30 cellular contexts compared by ENCODE assay signal in the genomic region with DNA sequence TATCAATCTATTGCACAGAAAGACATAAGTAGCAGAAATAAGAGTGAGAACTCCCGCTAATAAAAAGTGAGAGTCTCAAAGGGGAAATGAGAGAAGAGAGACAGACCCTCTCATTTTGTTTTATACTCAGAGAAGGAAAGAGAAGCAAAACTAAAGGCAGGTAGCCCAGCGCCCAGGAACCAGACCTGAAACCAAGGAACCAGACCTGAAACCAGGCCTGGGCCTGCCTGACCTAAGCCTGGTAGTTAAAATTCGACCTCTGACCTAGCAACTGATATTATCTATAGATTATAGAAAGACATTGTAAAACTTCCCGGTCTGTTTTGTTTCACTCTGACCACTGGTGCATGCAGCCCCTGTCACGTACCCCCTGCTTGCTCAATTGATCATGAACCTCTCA.
DNase-seq lines count a peak whose midpoint lies in the region; ATAC-seq, FAIRE-seq and TF ChIP-seq lines count a peak whose summit lies in the region.
"Had no signal": no experiment of that assay in that cellular context is flagged by ENCODE, and none has a peak within 500 bp of the region (broad histone marks: within the 10 kb centered on the region; RNA-seq: fewer than 3 reads in every experiment).

No MANE protein-coding gene starts in this region.

- H3K27ac ChIP-seq in GM12878 (ENCODE audit: control insufficient read depth, insufficient read depth) (no peak overlapping the region), colonic mucosa (no peak overlapping the region), prostate gland (no peak overlapping the region)
- H3K27ac ChIP-seq: A549, body of pancreas, HL-60, KMS-11, left lung, ovary, uterus had no signal

- H3K4me1 ChIP-seq in GM12878 (ENCODE audit: control insufficient read depth, insufficient read depth, low read length) (peaks cover 25% of the 10 kb centered on the region), colonic mucosa (no peaks in the 10 kb centered on the region), prostate gland (replicated peaks) (no peaks in the 10 kb centered on the region)
- H3K4me1 ChIP-seq: A549, body of pancreas, left lung, uterus had no signal

- no peak for TF ChIP-seq EP300 in GM12878 (IDR thresholded peaks at IDR 0.05; ENCODE audit: borderline replicate concordance in 1 of 2, control insufficient read depth in 1 of 2, low read depth in 2 of 2, low read length in 2 of 2)

- H4K20me1 ChIP-seq in GM12878 (ENCODE audit: control insufficient read depth, insufficient read depth) = no peaks in the 10 kb centered on the region

- peak; percentile 41 for FAIRE-seq in GM12891 (lab: Jason Lieb, UNC)
- peak; percentile 54 for FAIRE-seq in GM12878 (lab: Jason Lieb, UNC)
- FAIRE-seq: A549, H54, small intestine had no signal

- H3K4me3 ChIP-seq in GM12878 (no peak overlapping the region; the same call in 1 of the 2 replicates), colonic mucosa (no peak overlapping the region), prostate gland (no peak overlapping the region)
- H3K4me3 ChIP-seq: A549, body of pancreas, left lung, MG63, ovary, uterus had no signal

- no peak overlapping the region for H2AFZ ChIP-seq in GM12878 (ENCODE audit: control insufficient read depth, low read depth, low read length)

- ATAC-seq in GM19395 (IDR thresholded peaks at IDR 0.05; ENCODE audit: unreplicated experiment) (peak; percentile 50), HG02938 (IDR thresholded peaks at IDR 0.05; ENCODE audit: unreplicated experiment) (peak; percentile 36), GM12878 (peak; percentile 68)
- ATAC-seq: A549, body of pancreas, esophagus mucosa, left lung, PC-3, T-helper 17 cell had no signal

- H3K27me3 ChIP-seq in GM12878 (replicated peaks in 1 of 2; ENCODE audit: control insufficient read depth in 2 of 2, insufficient read depth in 2 of 2, low read length in 1 of 2) = no peaks in the 10 kb centered on the region
- H3K27me3 ChIP-seq in colonic mucosa = no peaks in the 10 kb centered on the region
- no peaks in the 10 kb centered on the region for H3K27me3 ChIP-seq in prostate gland (replicated peaks; ENCODE audit: insufficient read depth)
- H3K27me3 ChIP-seq: body of pancreas, left lung, MG63, ovary, uterus had no signal

- H3K4me2 ChIP-seq in GM12878 (ENCODE audit: control insufficient read depth, insufficient read depth) = peak overlapping the region; percentile 7; the same call in 1 of the 2 replicates
- H3K4me2 ChIP-seq: A549, KMS-11 had no signal

- H3K36me3 ChIP-seq in GM12878 (ENCODE audit: control insufficient read depth in 2 of 2, insufficient read depth in 2 of 2, low read length in 1 of 2) (no peaks in the 10 kb centered on the region), colonic mucosa (no peaks in the 10 kb centered on the region), prostate gland (no peaks in the 10 kb centered on the region)
- H3K36me3 ChIP-seq: left lung, MG63, ovary, uterus had no signal

- DNase-seq in GM12891 (ENCODE audit: insufficient read length, low spot score) = no peak
- DNase-seq in GM12878 (ENCODE audit: low read depth, low spot score) = peak; percentile 60
- no peak for DNase-seq in stimulated activated CD4-positive, alpha-beta T cell treated with anti-CD3 and anti-CD28 coated beads, Interleukin-12 subunit alpha, Interleukin-12 subunit beta, amount 100 ng/mL, for 4 hours
- DNase-seq in germinal center (ENCODE audit: low spot score) = no peak
- DNase-seq in colonic mucosa = no peak
- no peak for DNase-seq in prostate gland (ENCODE audit: low spot score)
- DNase-seq: activated CD4-positive, alpha-beta memory T cell treated with anti-CD3 and anti-CD28 coated beads for 36 hours; activated CD4-positive, CD25-positive, alpha-beta regulatory T cell treated with anti-CD3 and anti-CD28 coated beads, Interleukin-2, amount 50 U/mL, for 72 hours; activated naive CD4-positive, alpha-beta T cell treated with anti-CD3 and anti-CD28 coated beads, Interleukin-2, amount 50 U/mL, for 16 hours; body of pancreas; endodermal cell; left lung; mesenchymal stem cell; MG63; NCI-H1105 treated with DMSO at 0.1 percent for 48 hours; NCI-H187 treated with DMSO at 0.1 percent for 48 hours; NCI-H524; NK-92 treated with Interleukin-12 subunit alpha and Interleukin-12 subunit beta, amount 100 ng/mL, for 24 hours; ovary; PC-3; small intestine; T-helper 17 cell; uterus had no signal

- H3K79me2 ChIP-seq in GM12878 (ENCODE audit: control insufficient read depth, insufficient read depth, low read length) = no peaks in the 10 kb centered on the region

- H3K9ac ChIP-seq in GM12878 (ENCODE audit: control insufficient read depth, insufficient read depth, low read length) (no peak overlapping the region), colonic mucosa (ENCODE audit: low read depth in 2 of 2, low read length in 2 of 2) (no peak overlapping the region)
- H3K9ac ChIP-seq: KMS-11 had no signal

- BruUV-seq in GM12878 (replicated peaks; lab: Mats Ljungman, UMichigan) = no TSS peak

- intact Hi-C loops in GM12878 (cut with micrococcal nuclease; ENCODE audit: unreplicated experiment) (loop anchor here (2.0 to 5.0 kb wide), 3 partner anchors 37 to 57 kb away; no protein-coding TSS in a partner anchor), colonic mucosa (cut with DNase I) (no loop called here), prostate gland (cut with DNase I) (no loop called here)

- H3K9me3 ChIP-seq in GM12878 (replicated peaks; ENCODE audit: control insufficient read depth, insufficient read depth, low read length) = peaks cover 4% of the 10 kb centered on the region
- H3K9me3 ChIP-seq in colonic mucosa = no peaks in the 10 kb centered on the region
- H3K9me3 ChIP-seq in prostate gland = no peaks in the 10 kb centered on the region
- H3K9me3 ChIP-seq: A549, body of pancreas, left lung, MG63, ovary, uterus had no signal

- POLR2A ChIA-PET in GM12878 (lab: Charles Lee) = interaction anchor here (0.7 kb wide), 1 partner anchor 26 kb away, joined by 4 read pairs; no protein-coding TSS in a partner anchor

- WGBS in GM12878 (ENCODE audit: insufficient coverage, insufficient replicate concordance, low lambda C conversion rate, missing lambda C conversion rate) = 3% methylated on average over 5 of the region's 5 CpGs
- 87% methylated on average over 5 of the region's 5 CpGs for WGBS in prostate gland

- RAD21 ChIA-PET in GM12878 (lab: Charles Lee; ENCODE audit: unreplicated experiment) = no interaction called here

- in situ Hi-C loops in GM12878 (cut with MboI) = no loop called here

- no peak for TF ChIP-seq RAD21 in GM12878 (IDR thresholded peaks at IDR 0.05; ENCODE audit: insufficient read depth, low read depth, low read length)

- TF ChIP-seq POLR2A in GM12891 (IDR thresholded peaks at IDR 0.05; ENCODE audit: low read depth, low read length) (no peak), GM12878 (IDR thresholded peaks at IDR 0.05; ENCODE audit: low read depth, low read length) (no peak), prostate gland (IDR thresholded peaks at IDR 0.05) (no peak)

- SMC1A ChIA-PET in GM12878 (lab: Charles Lee; ENCODE audit: uncharacterized antibody, unreplicated experiment) = interaction anchor here (0.9 to 5.1 kb wide), 5 partner anchors 37 to 134 kb away, joined by 3 to 44 read pairs (median 4); no protein-coding TSS in a partner anchor

- no peak for TF ChIP-seq CTCF in GM12878 (IDR thresholded peaks at IDR 0.05 in 2 of 3, conservative IDR thresholded peaks at IDR 0.05 in 1 of 3; ENCODE audit: control insufficient read depth in 2 of 3, extremely low read depth in 1 of 3, insufficient read depth in 1 of 3, low read depth in 3 of 3, low read length in 3 of 3)
- TF ChIP-seq CTCF in colonic mucosa (IDR thresholded peaks at IDR 0.05) = no peak
- TF ChIP-seq CTCF in prostate gland (IDR thresholded peaks at IDR 0.05) = no peak

- CTCF ChIA-PET in GM12878 (lab: Yijun Ruan, JAX) = interaction anchor here (1.3 kb wide), 1 partner anchor 8 kb away, joined by 3 read pairs; no protein-coding TSS in a partner anchor

TF ChIP-seq in GM12891, 5 proteins besides CTCF, POLR2A, EP300 and RAD21:
- TF ChIP-seq TAF1 (IDR thresholded peaks at IDR 0.05; ENCODE audit: low read depth, low read length) (no peak), SPI1 (IDR thresholded peaks at IDR 0.05; ENCODE audit: low read depth, low read length) (peak; percentile 56)

TF ChIP-seq in GM12878, 131 proteins besides CTCF, POLR2A, EP300 and RAD21 (continues in another document):
- TF ChIP-seq, protein P1, sequence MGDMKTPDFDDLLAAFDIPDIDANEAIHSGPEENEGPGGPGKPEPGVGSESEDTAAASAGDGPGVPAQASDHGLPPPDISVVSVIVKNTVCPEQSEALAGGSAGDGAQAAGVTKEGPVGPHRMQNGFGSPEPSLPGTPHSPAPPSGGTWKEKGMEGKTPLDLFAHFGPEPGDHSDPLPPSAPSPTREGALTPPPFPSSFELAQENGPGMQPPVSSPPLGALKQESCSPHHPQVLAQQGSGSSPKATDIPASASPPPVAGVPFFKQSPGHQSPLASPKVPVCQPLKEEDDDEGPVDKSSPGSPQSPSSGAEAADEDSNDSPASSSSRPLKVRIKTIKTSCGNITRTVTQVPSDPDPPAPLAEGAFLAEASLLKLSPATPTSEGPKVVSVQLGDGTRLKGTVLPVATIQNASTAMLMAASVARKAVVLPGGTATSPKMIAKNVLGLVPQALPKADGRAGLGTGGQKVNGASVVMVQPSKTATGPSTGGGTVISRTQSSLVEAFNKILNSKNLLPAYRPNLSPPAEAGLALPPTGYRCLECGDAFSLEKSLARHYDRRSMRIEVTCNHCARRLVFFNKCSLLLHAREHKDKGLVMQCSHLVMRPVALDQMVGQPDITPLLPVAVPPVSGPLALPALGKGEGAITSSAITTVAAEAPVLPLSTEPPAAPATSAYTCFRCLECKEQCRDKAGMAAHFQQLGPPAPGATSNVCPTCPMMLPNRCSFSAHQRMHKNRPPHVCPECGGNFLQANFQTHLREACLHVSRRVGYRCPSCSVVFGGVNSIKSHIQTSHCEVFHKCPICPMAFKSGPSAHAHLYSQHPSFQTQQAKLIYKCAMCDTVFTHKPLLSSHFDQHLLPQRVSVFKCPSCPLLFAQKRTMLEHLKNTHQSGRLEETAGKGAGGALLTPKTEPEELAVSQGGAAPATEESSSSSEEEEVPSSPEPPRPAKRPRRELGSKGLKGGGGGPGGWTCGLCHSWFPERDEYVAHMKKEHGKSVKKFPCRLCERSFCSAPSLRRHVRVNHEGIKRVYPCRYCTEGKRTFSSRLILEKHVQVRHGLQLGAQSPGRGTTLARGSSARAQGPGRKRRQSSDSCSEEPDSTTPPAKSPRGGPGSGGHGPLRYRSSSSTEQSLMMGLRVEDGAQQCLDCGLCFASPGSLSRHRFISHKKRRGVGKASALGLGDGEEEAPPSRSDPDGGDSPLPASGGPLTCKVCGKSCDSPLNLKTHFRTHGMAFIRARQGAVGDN (IDR thresholded peaks at IDR 0.05) = peak; percentile 53; the same call in 1 of the 2 replicates
- no peak for TF ChIP-seq NRF1 (conservative IDR thresholded peaks at IDR 0.05; ENCODE audit: low read depth, low read length)
